ENCODE assay signal across 10 cellular contexts in genomic region chr7:27148031-27148775, GRCh38. TPM values are rescaled to one million over a fixed set of nuclear protein-coding genes. Genes with fewer than 3 reads are reported as not detected.
DNase-seq lines count a peak whose midpoint lies in the region; ATAC-seq lines count a peak whose summit lies in the region.
"Had no signal": no experiment of that assay in that cellular context is flagged by ENCODE, and none has a peak within 500 bp of the region (broad histone marks: within the 10 kb centered on the region; RNA-seq: fewer than 3 reads in every experiment).

No MANE protein-coding gene starts in this region.

- peak overlapping the region; percentile 62 for H3K27ac Mint-ChIP-seq in activated naive CD4-positive, alpha-beta T cell treated with anti-CD3 and anti-CD28 coated beads, Interleukin-2, amount 50 U/mL, for 24 hours
- no peak overlapping the region for H3K27ac Mint-ChIP-seq in memory B cell

- H3K27me3 ChIP-seq in adipocyte (replicated peaks; ENCODE audit: control insufficient read depth, insufficient read depth, low read length) = no peaks in the 10 kb centered on the region

- DNase-seq in activated naive CD4-positive, alpha-beta T cell (lab: John Stamatoyannopoulos, UW) = no peak
- DNase-seq in adipocyte (ENCODE audit: low read depth) (no peak), memory B cell (ENCODE audit: low spot score in 2 of 2) (peak in 1 of 2 donors; percentile 39), kidney glomerular epithelial cell (lab: John Stamatoyannopoulos, UW) (no peak)
- DNase-seq in effector CD8-positive, alpha-beta T cell (lab: John Stamatoyannopoulos, UW) = no peak
- DNase-seq: DMS 273 treated with DMSO at 0.1 percent for 48 hours had no signal

- H3K4me1 ChIP-seq in adipocyte (ENCODE audit: control insufficient read depth, insufficient read depth, low read length) = peaks cover 40% of the 10 kb centered on the region
- no peaks in the 10 kb centered on the region for H3K4me1 ChIP-seq in urinary bladder (ENCODE audit: insufficient read depth)

- no peaks in the 10 kb centered on the region for H3K36me3 Mint-ChIP-seq in activated naive CD4-positive, alpha-beta T cell treated with anti-CD3 and anti-CD28 coated beads, Interleukin-2, amount 50 U/mL, for 24 hours
- no peaks in the 10 kb centered on the region for H3K36me3 Mint-ChIP-seq in memory B cell

- H3K4me1 Mint-ChIP-seq in activated naive CD4-positive, alpha-beta T cell treated with anti-CD3 and anti-CD28 coated beads, Interleukin-2, amount 50 U/mL, for 24 hours = peaks cover 26% of the 10 kb centered on the region
- H3K4me1 Mint-ChIP-seq in memory B cell = peaks cover 27% of the 10 kb centered on the region

- H3K27me3 Mint-ChIP-seq in activated naive CD4-positive, alpha-beta T cell treated with anti-CD3 and anti-CD28 coated beads, Interleukin-2, amount 50 U/mL, for 24 hours = peaks cover 55% of the 10 kb centered on the region
- H3K27me3 Mint-ChIP-seq in memory B cell = peaks cover 19% of the 10 kb centered on the region

- H3K27ac ChIP-seq in urinary bladder (ENCODE audit: low read depth) = peak overlapping the region; percentile 55

- H3K36me3 ChIP-seq in adipocyte (ENCODE audit: control insufficient read depth, insufficient read depth, low read length, severe bottlenecking) (peaks cover 16% of the 10 kb centered on the region), urinary bladder (ENCODE audit: insufficient read depth) (peaks cover 2% of the 10 kb centered on the region)

- H3K9me3 Mint-ChIP-seq in activated naive CD4-positive, alpha-beta T cell treated with anti-CD3 and anti-CD28 coated beads, Interleukin-2, amount 50 U/mL, for 24 hours = no peaks in the 10 kb centered on the region
- no peaks in the 10 kb centered on the region for H3K9me3 Mint-ChIP-seq in memory B cell

- H3K9me3 ChIP-seq in adipocyte (ENCODE audit: control insufficient read depth, low read length) = no peaks in the 10 kb centered on the region

- H3K9ac ChIP-seq in adipocyte (ENCODE audit: low read length) = peak overlapping the region; percentile 97

- H3K4me3 ChIP-seq in adipocyte (ENCODE audit: low read length) = peak overlapping the region; percentile 94
- H3K4me3 ChIP-seq in urinary bladder (ENCODE audit: low read depth, low read length) = peak overlapping the region; percentile 46

- ATAC-seq in memory B cell (ENCODE audit: low read depth) (no peak), GM19397 (IDR thresholded peaks at IDR 0.05; ENCODE audit: unreplicated experiment) (no peak)

- peak overlapping the region; percentile 76 for H3K4me3 Mint-ChIP-seq in activated naive CD4-positive, alpha-beta T cell treated with anti-CD3 and anti-CD28 coated beads, Interleukin-2, amount 50 U/mL, for 24 hours
- peak overlapping the region; percentile 66 for H3K4me3 Mint-ChIP-seq in memory B cell

- 14% methylated on average over 29 of the region's 29 CpGs for WGBS in urinary bladder

RNA-seq across cellular contexts. Expression of gene HOXA6, which starts 0.6 kb away (rescaled TPM):
- 8.4 TPM for total RNA-seq in urinary bladder
- polyA plus RNA-seq in urinary bladder = 4.4 TPM
- total RNA-seq: T-helper 2 cell treated with Interferon-gamma antibody and Interleukin-4, amounts not matched to agents 100 ng/mL and 5 ng/mL, for 36 hours had no signal

RNA-seq across cellular contexts. Expression of gene HOXA3, which starts 4.2 kb away (rescaled TPM):
- total RNA-seq in urinary bladder = 9.0 TPM
- polyA plus RNA-seq in urinary bladder = 11.4 TPM
- total RNA-seq: T-helper 2 cell treated with Interferon-gamma antibody and Interleukin-4, amounts not matched to agents 100 ng/mL and 5 ng/mL, for 36 hours had no signal

RNA-seq across cellular contexts. Expression of gene HOXA5, which starts 4.7 kb away (rescaled TPM):
- 12.5 TPM for total RNA-seq in urinary bladder
- polyA plus RNA-seq in urinary bladder = 9.9 TPM
- total RNA-seq: T-helper 2 cell treated with Interferon-gamma antibody and Interleukin-4, amounts not matched to agents 100 ng/mL and 5 ng/mL, for 36 hours had no signal

RNA-seq across cellular contexts. Expression of gene HOXA7, which starts 8.3 kb away (rescaled TPM):
- total RNA-seq in urinary bladder = 3.7 TPM
- polyA plus RNA-seq in urinary bladder = 14.2 TPM
- total RNA-seq: T-helper 2 cell treated with Interferon-gamma antibody and Interleukin-4, amounts not matched to agents 100 ng/mL and 5 ng/mL, for 36 hours had no signal

RNA-seq across cellular contexts. Expression of gene HOXA9, which starts 17.1 kb away (rescaled TPM):
- 19.8 TPM for total RNA-seq in urinary bladder
- polyA plus RNA-seq in urinary bladder = 20.5 TPM
- total RNA-seq: T-helper 2 cell treated with Interferon-gamma antibody and Interleukin-4, amounts not matched to agents 100 ng/mL and 5 ng/mL, for 36 hours had no signal
